25 cellular contexts compared by ENCODE assay signal in genomic region chr12:81692008-81692407, GRCh38.
A peak's percentile ranks its signal among the peaks of the same experiment; 100 is the strongest.
DNase-seq lines count a peak whose midpoint lies in the region; ATAC-seq, FAIRE-seq and TF ChIP-seq lines count a peak whose summit lies in the region.
"Had no signal": no experiment of that assay in that cellular context is flagged by ENCODE, and none has a peak within 500 bp of the region (broad histone marks: within the 10 kb centered on the region; RNA-seq: fewer than 3 reads in every experiment).

No MANE protein-coding gene starts in this region.

- no peaks in the 10 kb centered on the region for H3K4me1 ChIP-seq in mucosa of descending colon (ENCODE audit: low read depth)
- H3K4me1 ChIP-seq: right lobe of liver had no signal

- peak; percentile 20 for DNase-seq in Calu3
- peak; percentile 23 for DNase-seq in HT1080 (ENCODE audit: low read depth)
- peak; percentile 66 for DNase-seq in bronchial epithelial cell (ENCODE audit: low read depth)
- DNase-seq in kidney tubule cell (ENCODE audit: low spot score): peak; percentile 81
- no peak for DNase-seq in mucosa of descending colon
- no peak for DNase-seq in HuH-7.5 (ENCODE audit: low spot score)
- DNase-seq: activated CD4-positive, alpha-beta T cell treated with anti-CD3 and anti-CD28 coated beads, Interleukin-2, amount 50 U/mL, for 1 hour; C1 segment of cervical spinal cord; central memory CD4-positive, alpha-beta T cell; GM23248; head of caudate nucleus; KG1; midbrain; NCI-H1694; NCI-H2227 treated with DMSO at 0.1 percent for 48 hours; NCI-H748 treated with DMSO at 0.1 percent for 48 hours; right lobe of liver; stimulated activated CD4-positive, alpha-beta T cell treated with anti-CD3 and anti-CD28 coated beads, Interleukin-12 subunit alpha, Interleukin-12 subunit beta, amount 100 ng/mL, for 4 hours; stimulated activated naive CD8-positive, alpha-beta T cell treated with anti-CD3 and anti-CD28 coated beads, Interleukin-15, Interleukin-2, amounts not matched to agents 100 U/mL and 50 U/mL, for 24 hours; T-helper 9 cell; WERI-Rb-1 had no signal

- peaks cover 2% of the 10 kb centered on the region for H3K9me3 Mint-ChIP-seq in Calu3 (ENCODE audit: low read depth, unreplicated experiment)
- H3K9me3 Mint-ChIP-seq: activated naive CD4-positive, alpha-beta T cell treated with anti-CD3 and anti-CD28 coated beads, Interleukin-2, amount 50 U/mL, for 24 hours; nephron had no signal

- CTCF ChIA-PET in Calu3 (lab: Charles Lee): interaction anchor here (1.1 kb wide), 1 partner anchor 15 kb away, joined by 3 read pairs; no protein-coding TSS in a partner anchor

- H3K27me3 Mint-ChIP-seq in Calu3 (ENCODE audit: unreplicated experiment): no peaks in the 10 kb centered on the region
- H3K27me3 Mint-ChIP-seq: activated naive CD4-positive, alpha-beta T cell treated with anti-CD3 and anti-CD28 coated beads, Interleukin-2, amount 50 U/mL, for 24 hours had no signal

- TF ChIP-seq CTCF in Calu3 (IDR thresholded peaks at IDR 0.05; ENCODE audit: unreplicated experiment) (no peak), bronchial epithelial cell (IDR thresholded peaks at IDR 0.05; ENCODE audit: insufficient read depth, low read length, severe bottlenecking) (no peak), mucosa of descending colon (IDR thresholded peaks at IDR 0.05) (no peak)

- H3K27ac Mint-ChIP-seq in Calu3 (ENCODE audit: unreplicated experiment): peak overlapping the region; percentile 14
- H3K27ac Mint-ChIP-seq: activated naive CD4-positive, alpha-beta T cell treated with anti-CD3 and anti-CD28 coated beads, Interleukin-2, amount 50 U/mL, for 24 hours; dendritic cell treated with granulocyte-macrophage colony-stimulating factor and Interleukin-4, amounts not matched to agents 40 ng/mL and 50 ng/mL, for 4 days; nephron had no signal

- no peak overlapping the region for H3K4me3 Mint-ChIP-seq in Calu3 (ENCODE audit: low read depth, unreplicated experiment)
- H3K4me3 Mint-ChIP-seq: activated naive CD4-positive, alpha-beta T cell treated with anti-CD3 and anti-CD28 coated beads, Interleukin-2, amount 50 U/mL, for 24 hours; dendritic cell treated with granulocyte-macrophage colony-stimulating factor and Interleukin-4, amounts not matched to agents 40 ng/mL and 50 ng/mL, for 4 days; nephron had no signal

- no peaks in the 10 kb centered on the region for H3K9me3 ChIP-seq in mucosa of descending colon
- H3K9me3 ChIP-seq: right lobe of liver had no signal

- H3K4me3 ChIP-seq in bronchial epithelial cell (ENCODE audit: low read depth, low read length) (no peak overlapping the region), mucosa of descending colon (no peak overlapping the region)
- H3K4me3 ChIP-seq: GM23248, right lobe of liver had no signal

- H3K36me3 Mint-ChIP-seq in Calu3 (ENCODE audit: insufficient read depth, unreplicated experiment): peaks cover 5% of the 10 kb centered on the region
- H3K36me3 Mint-ChIP-seq: activated naive CD4-positive, alpha-beta T cell treated with anti-CD3 and anti-CD28 coated beads, Interleukin-2, amount 50 U/mL, for 24 hours had no signal

- intact Hi-C loops in Calu3 (cut with micrococcal nuclease; ENCODE audit: unreplicated experiment) (no loop called here), mucosa of descending colon (cut with DNase I, micrococcal nuclease) (no loop called here)

- peaks cover 14% of the 10 kb centered on the region for H3K4me1 Mint-ChIP-seq in Calu3 (ENCODE audit: low read depth, unreplicated experiment)
- H3K4me1 Mint-ChIP-seq: activated naive CD4-positive, alpha-beta T cell treated with anti-CD3 and anti-CD28 coated beads, Interleukin-2, amount 50 U/mL, for 24 hours; nephron had no signal

- BruUV-seq in Calu3 (replicated peaks; lab: Mats Ljungman, UMichigan): no TSS peak

- no peaks in the 10 kb centered on the region for H3K27me3 ChIP-seq in bronchial epithelial cell (ENCODE audit: control insufficient read depth, insufficient read depth, low read length)
- H3K27me3 ChIP-seq: right lobe of liver had no signal

- H3K36me3 ChIP-seq in bronchial epithelial cell (ENCODE audit: control insufficient read depth, insufficient read depth, low read length) (no peaks in the 10 kb centered on the region), mucosa of descending colon (ENCODE audit: low read depth) (no peaks in the 10 kb centered on the region)
- H3K36me3 ChIP-seq: right lobe of liver, WERI-Rb-1 had no signal

- ATAC-seq in mucosa of descending colon: no peak
- no peak for ATAC-seq in GM18867 (IDR thresholded peaks at IDR 0.05; ENCODE audit: unreplicated experiment)
- ATAC-seq: right lobe of liver; stimulated activated naive CD8-positive, alpha-beta T cell treated with anti-CD3 and anti-CD28 coated beads, Interleukin-15, Interleukin-2, amounts not matched to agents 100 U/mL and 50 U/mL, for 24 hours had no signal

- FAIRE-seq in bronchial epithelial cell (lab: Jason Lieb, UNC): no peak

Comparison
In these comparisons a context has a peak if more than half of its experiments do, and no peak if none do; other contexts are left out.
1. DNase-seq: peak in Calu3 (single experiment), HT1080 (single experiment), bronchial epithelial cell (single experiment) and kidney tubule cell (single experiment); none in mucosa of descending colon (0 of 3) and HuH-7.5 (single experiment).